In genomic region chr5:96807099-96807654, GRCh38 we compare ENCODE assay signal across 7 cellular contexts. TPM values are rescaled to one million over a fixed set of nuclear protein-coding genes. Genes with fewer than 3 reads are reported as not detected.
DNase-seq lines count a peak whose midpoint lies in the region; ATAC-seq and FAIRE-seq lines count a peak whose summit lies in the region.

No MANE protein-coding gene starts in this region.

- DNase-seq in GM03348 (ENCODE audit: low spot score) (peak; percentile 90), HTR-8/SVneo (ENCODE audit: insufficient read length, low spot score) (peak; percentile 65), RPMI7951 (ENCODE audit: low read depth) (peak; percentile 73), astrocyte of the hippocampus (ENCODE audit: low read depth, low spot score) (peak; percentile 90), hepatic stellate cell (ENCODE audit: low spot score) (peak; percentile 69), posterior vena cava (ENCODE audit: low spot score) (peak; percentile 93)

- intact Hi-C loops in posterior vena cava (cut with DNase I): no loop called here

- ATAC-seq in GM21515 (IDR thresholded peaks at IDR 0.05; ENCODE audit: unreplicated experiment): peak; percentile 37

- FAIRE-seq in HTR-8/SVneo (lab: Jason Lieb, UNC): no peak

RNA-seq across cellular contexts. Expression of gene ERAP1, which starts 0.6 kb away (rescaled TPM):
- total RNA-seq in RPMI7951 (2014; rRNA removed; shearing (Covaris generic)): 29.9 and 32.7 TPM in 2 replicates
- 10 to 100 TPM; 31.8 to 44.6 TPM for total RNA-seq in posterior vena cava

Comparison
In these comparisons a context has a peak if more than half of its experiments do, and no peak if none do; other contexts are left out.
1. Peak in every context shown above with its lines: DNase-seq and ATAC-seq.